25 cellular contexts compared by ENCODE assay signal in genomic region chr2:126785862-126786261, GRCh38.
"Had no signal": no experiment of that assay in that cellular context is flagged by ENCODE, and none has a peak within 500 bp of the region (broad histone marks: within the 10 kb centered on the region; RNA-seq: fewer than 3 reads in every experiment).

No MANE protein-coding gene starts in this region.

- H3K9me3 Mint-ChIP-seq: immature natural killer cell, mesothelial cell of epicardium, naive B cell, natural killer cell, nephron progenitor cell had no signal

- DNase-seq: hippocampal formation; immature natural killer cell; kidney; left ventricle myocardium inferior; mesendoderm; naive B cell; natural killer cell; nephron progenitor cell; ovary; retina; right cardiac atrium; stimulated activated CD4-positive, alpha-beta T cell treated with anti-CD3 and anti-CD28 coated beads, Interleukin-4, amount 100 ng/mL, for 4 hours; stimulated activated CD8-positive, alpha-beta memory T cell treated with anti-CD3 and anti-CD28 coated beads, Interleukin-4, amount 100 ng/mL, for 48 hours; stimulated activated naive B cell treated with anti-CD40 and anti-IgM and Interleukin-4, amounts not matched to agents 10 μg/mL and 1 μg/mL and 100 μg/mL, for 72 hours; stimulated activated naive CD8-positive, alpha-beta T cell treated with anti-CD3 and anti-CD28 coated beads, Interleukin-15, Interleukin-2, amounts not matched to agents 100 U/mL and 50 U/mL, for 24 hours; stomach; testis; thyroid gland; transverse colon had no signal

- H3K27me3 ChIP-seq: ovary, testis, thyroid gland, transverse colon, upper lobe of right lung had no signal

- H3K4me1 Mint-ChIP-seq: immature natural killer cell; mesothelial cell of epicardium; naive B cell; natural killer cell; stimulated activated naive B cell treated with anti-CD40 and anti-IgM and Interleukin-4, amounts not matched to agents 10 μg/mL and 1 μg/mL and 100 μg/mL, for 72 hours had no signal

- H3K27ac ChIP-seq: left ventricle myocardium inferior, ovary, prostate gland, skin epidermis, stomach, testis, thyroid gland, transverse colon, upper lobe of right lung had no signal

- H3K27ac Mint-ChIP-seq: immature natural killer cell; mesothelial cell of epicardium; naive B cell; natural killer cell; nephron progenitor cell; stimulated activated naive B cell treated with anti-CD40 and anti-IgM and Interleukin-4, amounts not matched to agents 10 μg/mL and 1 μg/mL and 100 μg/mL, for 72 hours had no signal

- H3K36me3 Mint-ChIP-seq: immature natural killer cell; mesothelial cell of epicardium; naive B cell; natural killer cell; stimulated activated naive B cell treated with anti-CD40 and anti-IgM and Interleukin-4, amounts not matched to agents 10 μg/mL and 1 μg/mL and 100 μg/mL, for 72 hours had no signal

- H3K4me3 Mint-ChIP-seq: immature natural killer cell; mesothelial cell of epicardium; naive B cell; natural killer cell; nephron progenitor cell; stimulated activated naive B cell treated with anti-CD40 and anti-IgM and Interleukin-4, amounts not matched to agents 10 μg/mL and 1 μg/mL and 100 μg/mL, for 72 hours had no signal

- H3K4me3 ChIP-seq: left ventricle myocardium inferior, lung, ovary, prostate gland, skin epidermis, stomach, testis, thyroid gland, transverse colon, upper lobe of right lung had no signal

- H3K36me3 ChIP-seq: left ventricle myocardium inferior, ovary, prostate gland, stomach, thyroid gland, transverse colon, upper lobe of right lung had no signal

- H3K9me3 ChIP-seq: left ventricle myocardium inferior, ovary, prostate gland, stomach, testis, thyroid gland, transverse colon, upper lobe of right lung had no signal

- ATAC-seq: natural killer cell; right cardiac atrium; sciatic nerve; stimulated activated naive CD8-positive, alpha-beta T cell treated with anti-CD3 and anti-CD28 coated beads, Interleukin-15, Interleukin-2, amounts not matched to agents 100 U/mL and 50 U/mL, for 24 hours; upper lobe of right lung had no signal

- H3K4me1 ChIP-seq: left ventricle myocardium inferior, prostate gland, stomach, testis, thyroid gland, transverse colon, upper lobe of right lung had no signal
